1 cellular context compared by ENCODE assay signal in the genomic region with DNA sequence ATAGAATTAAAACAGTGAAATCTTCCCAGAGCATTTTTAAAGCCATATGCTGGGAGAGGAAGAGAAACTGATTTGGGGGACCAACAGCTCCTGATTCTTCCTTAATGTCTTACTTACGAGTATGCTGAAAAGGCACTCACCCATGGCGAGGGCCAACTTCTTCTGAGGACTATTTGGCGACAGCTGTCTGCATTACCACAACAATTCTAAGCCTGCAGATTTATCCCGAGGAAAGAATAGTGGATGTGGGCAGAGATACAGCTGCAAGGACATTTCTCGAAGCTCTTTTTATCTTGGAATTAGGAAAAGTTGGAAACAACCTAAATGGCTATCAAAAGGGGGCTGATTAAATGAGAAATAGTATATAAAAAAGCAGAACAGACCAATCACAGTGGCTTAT.
TF ChIP-seq lines count a peak whose summit lies in the region.

No MANE protein-coding gene starts in this region.

TF ChIP-seq in GM23338, 12 proteins besides CTCF, POLR2A, EP300 and RAD21 (continued from another document):
- TF ChIP-seq, protein P1, sequence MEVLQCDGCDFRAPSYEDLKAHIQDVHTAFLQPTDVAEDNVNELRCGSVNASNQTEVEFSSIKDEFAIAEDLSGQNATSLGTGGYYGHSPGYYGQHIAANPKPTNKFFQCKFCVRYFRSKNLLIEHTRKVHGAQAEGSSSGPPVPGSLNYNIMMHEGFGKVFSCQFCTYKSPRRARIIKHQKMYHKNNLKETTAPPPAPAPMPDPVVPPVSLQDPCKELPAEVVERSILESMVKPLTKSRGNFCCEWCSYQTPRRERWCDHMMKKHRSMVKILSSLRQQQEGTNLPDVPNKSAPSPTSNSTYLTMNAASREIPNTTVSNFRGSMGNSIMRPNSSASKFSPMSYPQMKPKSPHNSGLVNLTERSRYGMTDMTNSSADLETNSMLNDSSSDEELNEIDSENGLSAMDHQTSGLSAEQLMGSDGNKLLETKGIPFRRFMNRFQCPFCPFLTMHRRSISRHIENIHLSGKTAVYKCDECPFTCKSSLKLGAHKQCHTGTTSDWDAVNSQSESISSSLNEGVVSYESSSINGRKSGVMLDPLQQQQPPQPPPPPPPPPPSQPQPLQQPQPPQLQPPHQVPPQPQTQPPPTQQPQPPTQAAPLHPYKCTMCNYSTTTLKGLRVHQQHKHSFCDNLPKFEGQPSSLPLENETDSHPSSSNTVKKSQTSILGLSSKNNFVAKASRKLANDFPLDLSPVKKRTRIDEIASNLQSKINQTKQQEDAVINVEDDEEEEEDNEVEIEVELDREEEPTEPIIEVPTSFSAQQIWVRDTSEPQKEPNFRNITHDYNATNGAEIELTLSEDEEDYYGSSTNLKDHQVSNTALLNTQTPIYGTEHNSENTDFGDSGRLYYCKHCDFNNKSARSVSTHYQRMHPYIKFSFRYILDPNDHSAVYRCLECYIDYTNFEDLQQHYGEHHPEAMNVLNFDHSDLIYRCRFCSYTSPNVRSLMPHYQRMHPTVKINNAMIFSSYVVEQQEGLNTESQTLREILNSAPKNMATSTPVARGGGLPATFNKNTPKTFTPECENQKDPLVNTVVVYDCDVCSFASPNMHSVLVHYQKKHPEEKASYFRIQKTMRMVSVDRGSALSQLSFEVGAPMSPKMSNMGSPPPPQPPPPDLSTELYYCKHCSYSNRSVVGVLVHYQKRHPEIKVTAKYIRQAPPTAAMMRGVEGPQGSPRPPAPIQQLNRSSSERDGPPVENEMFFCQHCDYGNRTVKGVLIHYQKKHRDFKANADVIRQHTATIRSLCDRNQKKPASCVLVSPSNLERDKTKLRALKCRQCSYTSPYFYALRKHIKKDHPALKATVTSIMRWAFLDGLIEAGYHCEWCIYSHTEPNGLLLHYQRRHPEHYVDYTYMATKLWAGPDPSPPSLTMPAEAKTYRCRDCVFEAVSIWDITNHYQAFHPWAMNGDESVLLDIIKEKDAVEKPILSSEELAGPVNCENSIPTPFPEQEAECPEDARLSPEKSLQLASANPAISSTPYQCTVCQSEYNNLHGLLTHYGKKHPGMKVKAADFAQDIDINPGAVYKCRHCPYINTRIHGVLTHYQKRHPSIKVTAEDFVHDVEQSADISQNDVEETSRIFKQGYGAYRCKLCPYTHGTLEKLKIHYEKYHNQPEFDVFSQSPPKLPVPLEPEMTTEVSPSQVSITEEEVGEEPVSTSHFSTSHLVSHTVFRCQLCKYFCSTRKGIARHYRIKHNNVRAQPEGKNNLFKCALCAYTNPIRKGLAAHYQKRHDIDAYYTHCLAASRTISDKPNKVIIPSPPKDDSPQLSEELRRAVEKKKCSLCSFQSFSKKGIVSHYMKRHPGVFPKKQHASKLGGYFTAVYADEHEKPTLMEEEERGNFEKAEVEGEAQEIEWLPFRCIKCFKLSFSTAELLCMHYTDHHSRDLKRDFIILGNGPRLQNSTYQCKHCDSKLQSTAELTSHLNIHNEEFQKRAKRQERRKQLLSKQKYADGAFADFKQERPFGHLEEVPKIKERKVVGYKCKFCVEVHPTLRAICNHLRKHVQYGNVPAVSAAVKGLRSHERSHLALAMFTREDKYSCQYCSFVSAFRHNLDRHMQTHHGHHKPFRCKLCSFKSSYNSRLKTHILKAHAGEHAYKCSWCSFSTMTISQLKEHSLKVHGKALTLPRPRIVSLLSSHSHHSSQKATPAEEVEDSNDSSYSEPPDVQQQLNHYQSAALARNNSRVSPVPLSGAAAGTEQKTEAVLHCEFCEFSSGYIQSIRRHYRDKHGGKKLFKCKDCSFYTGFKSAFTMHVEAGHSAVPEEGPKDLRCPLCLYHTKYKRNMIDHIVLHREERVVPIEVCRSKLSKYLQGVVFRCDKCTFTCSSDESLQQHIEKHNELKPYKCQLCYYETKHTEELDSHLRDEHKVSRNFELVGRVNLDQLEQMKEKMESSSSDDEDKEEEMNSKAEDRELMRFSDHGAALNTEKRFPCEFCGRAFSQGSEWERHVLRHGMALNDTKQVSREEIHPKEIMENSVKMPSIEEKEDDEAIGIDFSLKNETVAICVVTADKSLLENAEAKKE (CRISPR knock-in tag; IDR thresholded peaks at IDR 0.05): no peak
- no peak for TF ChIP-seq ZNF331 (CRISPR knock-in tag; IDR thresholded peaks at IDR 0.05; ENCODE audit: low read depth)
- TF ChIP-seq NANOG (IDR thresholded peaks at IDR 0.05; ENCODE audit: borderline replicate concordance): no peak
- TF ChIP-seq CREB1 (CRISPR knock-in tag; IDR thresholded peaks at IDR 0.05; ENCODE audit: low read depth): no peak
- no peak for TF ChIP-seq ZNF114 (CRISPR knock-in tag; IDR thresholded peaks at IDR 0.05)
